ENCODE assay signal across 8 cellular contexts in the genomic region with DNA sequence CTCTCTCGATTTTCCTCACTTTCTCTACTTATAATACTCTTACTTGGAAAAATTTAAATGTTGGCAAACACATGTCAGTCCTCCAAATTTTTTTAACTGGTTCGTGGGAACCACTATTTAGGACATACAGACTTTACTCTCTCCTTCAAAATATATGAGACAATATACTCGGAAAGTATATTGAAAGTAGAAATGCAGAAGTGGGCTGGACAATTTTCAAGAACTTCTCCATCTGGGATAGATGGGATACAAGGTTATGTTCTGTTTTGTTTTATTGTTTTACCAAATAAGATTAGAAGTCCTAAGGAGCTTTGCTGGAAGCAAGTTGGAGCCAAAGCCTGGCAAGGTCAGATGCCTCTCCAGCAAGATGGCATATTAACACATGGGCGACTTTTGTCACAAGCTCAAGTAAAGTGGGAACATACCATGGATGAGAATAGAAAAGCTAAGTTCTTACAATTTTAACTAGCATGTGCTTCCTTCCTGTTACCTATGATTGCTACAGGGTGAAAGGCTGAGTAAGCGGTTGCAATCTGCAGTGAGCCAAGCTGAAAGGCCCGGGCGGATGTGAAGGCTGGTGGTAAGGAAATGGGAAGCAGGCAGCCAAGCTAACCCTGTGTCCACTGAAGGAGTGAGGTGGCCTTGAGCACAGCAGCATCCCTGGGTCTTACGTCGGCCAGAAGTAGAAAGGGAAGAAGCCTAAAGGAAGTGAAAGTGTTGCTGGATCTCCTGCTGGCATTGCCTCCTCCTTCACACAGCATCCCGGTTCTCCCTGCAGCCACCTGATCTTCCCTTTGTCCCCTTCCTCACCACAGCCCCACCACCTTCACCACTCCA. TPM values are rescaled to one million over a fixed set of nuclear protein-coding genes. Genes with fewer than 3 reads are reported as not detected.
DNase-seq lines count a peak whose midpoint lies in the region; ATAC-seq and TF ChIP-seq lines count a peak whose summit lies in the region.

No MANE protein-coding gene starts in this region.

- ATAC-seq in HG02610 (IDR thresholded peaks at IDR 0.05; ENCODE audit: unreplicated experiment): peak; percentile 34
- no peak for ATAC-seq in GM19452 (IDR thresholded peaks at IDR 0.05; ENCODE audit: unreplicated experiment)

- intact Hi-C loops in Calu3 (cut with micrococcal nuclease; ENCODE audit: unreplicated experiment): loop anchor here (5.0 kb wide), 2 partner anchors 43 to 108 kb away; no protein-coding TSS in a partner anchor

- H3K4me3 ChIP-seq in fibroblast of pulmonary artery (replicated peaks; ENCODE audit: low read depth, low read length): no peak overlapping the region

- H3K9me3 Mint-ChIP-seq in Calu3 (ENCODE audit: low read depth, unreplicated experiment): no peaks in the 10 kb centered on the region

- DNase-seq in Calu3 (peak; percentile 30), fibroblast of pulmonary artery (ENCODE audit: low read depth) (peak; percentile 42), KG1 (lab: John Stamatoyannopoulos, UW) (no peak), NCI-H1048 (lab: John Stamatoyannopoulos, UW) (no peak)
- DNase-seq in activated CD4-positive, CD25-positive, alpha-beta regulatory T cell treated with anti-CD3 and anti-CD28 coated beads, Interleukin-2, amount 50 U/mL, for 72 hours: peak; percentile 44
- DNase-seq in stimulated activated CD4-positive, alpha-beta T cell treated with anti-CD3 and anti-CD28 coated beads, Interleukin-12 subunit alpha, Interleukin-12 subunit beta, amount 100 ng/mL, for 4 hours: peak; percentile 19

- TF ChIP-seq CTCF in Calu3 (IDR thresholded peaks at IDR 0.05; ENCODE audit: unreplicated experiment) (no peak), fibroblast of pulmonary artery (IDR thresholded peaks at IDR 0.05; ENCODE audit: low read length, missing control alignments) (no peak)

- BruUV-seq in Calu3 (replicated peaks; lab: Mats Ljungman, UMichigan): no TSS peak

- CTCF ChIA-PET in Calu3 (lab: Charles Lee): interaction anchor here (0.7 to 1.1 kb wide), 2 partner anchors 13 to 141 kb away, joined by 4 read pairs; no protein-coding TSS in a partner anchor

- H3K27ac Mint-ChIP-seq in Calu3 (ENCODE audit: unreplicated experiment): peak overlapping the region; percentile 66

- H3K27me3 Mint-ChIP-seq in Calu3 (ENCODE audit: unreplicated experiment): no peaks in the 10 kb centered on the region

- peaks cover 31% of the 10 kb centered on the region for H3K4me1 Mint-ChIP-seq in Calu3 (ENCODE audit: low read depth, unreplicated experiment)

- peaks cover 15% of the 10 kb centered on the region for H3K36me3 Mint-ChIP-seq in Calu3 (ENCODE audit: insufficient read depth, unreplicated experiment)

- H3K4me3 Mint-ChIP-seq in Calu3 (ENCODE audit: low read depth, unreplicated experiment): peak overlapping the region; percentile 55

RNA-seq across cellular contexts. Expression of gene MAP3K5, which starts 7.1 kb away (rescaled TPM):
- total RNA-seq in Calu3 (2022): 15.3 and 15.8 TPM in 2 replicates

RNA-seq across cellular contexts. Expression of gene PEX7, which starts 37.3 kb away (rescaled TPM):
- 3.9 and 5.1 TPM in 2 replicates for total RNA-seq in Calu3 (2022)

Comparison
In these comparisons a context has a peak if more than half of its experiments do, and no peak if none do; other contexts are left out.
1. DNase-seq: peak in Calu3 (single experiment), activated CD4-positive, CD25-positive, alpha-beta regulatory T cell treated with anti-CD3 and anti-CD28 coated beads, Interleukin-2, amount 50 U/mL, for 72 hours (single experiment), fibroblast of pulmonary artery (single experiment) and stimulated activated CD4-positive, alpha-beta T cell treated with anti-CD3 and anti-CD28 coated beads, Interleukin-12 subunit alpha, Interleukin-12 subunit beta, amount 100 ng/mL, for 4 hours (single experiment); none in KG1 (single experiment) and NCI-H1048 (single experiment).